ENCODE assay signal across 1 cellular context in genomic region chr6:157527471-157527907, GRCh38.
A peak's percentile ranks its signal among the peaks of the same experiment; 100 is the strongest.
TF ChIP-seq lines count a peak whose summit lies in the region.

No MANE protein-coding gene starts in this region.

TF ChIP-seq in K562, 482 proteins besides CTCF, POLR2A, EP300 and RAD21 (continued from another document):
- TF ChIP-seq CREB5 (CRISPR knock-in tag; IDR thresholded peaks at IDR 0.05): no peak
- no peak for TF ChIP-seq RBFOX2 (IDR thresholded peaks at IDR 0.05; ENCODE audit: low read depth, low read length)
- no peak for TF ChIP-seq ZNF143 (CRISPR knock-in tag; IDR thresholded peaks at IDR 0.05)
- no peak for TF ChIP-seq ATF1 (CRISPR knock-in tag; IDR thresholded peaks at IDR 0.05)
- 0 out of 2 replicates have a peak, but pooled peaks have one; percentile 27 for TF ChIP-seq ATF1 (tag; IDR thresholded peaks at IDR 0.05)
- TF ChIP-seq NCOA6 (IDR thresholded peaks at IDR 0.05): no peak
- TF ChIP-seq TAF1 (IDR thresholded peaks at IDR 0.05; ENCODE audit: control insufficient read depth, extremely low read depth, insufficient read depth, low read length, severe bottlenecking): no peak
- TF ChIP-seq NCOA4 (IDR thresholded peaks at IDR 0.05; ENCODE audit: partially characterized antibody): no peak
- TF ChIP-seq SOX6 (IDR thresholded peaks at IDR 0.05): peak; percentile 47; the same call in 1 of the 2 replicates
- TF ChIP-seq BMI1 (IDR thresholded peaks at IDR 0.05; ENCODE audit: low read length): no peak
- no peak for TF ChIP-seq CREB3 (tag; conservative IDR thresholded peaks at IDR 0.05; ENCODE audit: low read depth)
- peak; percentile 39 for TF ChIP-seq EP400 (IDR thresholded peaks at IDR 0.05)
- TF ChIP-seq ZNF175 (CRISPR knock-in tag; IDR thresholded peaks at IDR 0.05; ENCODE audit: low read depth): peak; percentile 59; the same call in 1 of the 2 replicates
- TF ChIP-seq E2F4 (CRISPR knock-in tag; IDR thresholded peaks at IDR 0.05; ENCODE audit: low read depth): no peak
- TF ChIP-seq PHB2 (IDR thresholded peaks at IDR 0.05; ENCODE audit: low read depth): no peak
- TF ChIP-seq FOXJ3 (CRISPR knock-in tag; IDR thresholded peaks at IDR 0.05): no peak
- peak in 1 of 2 experiments; percentile 11; a peak in 1 of 4 replicates for TF ChIP-seq MAZ (CRISPR knock-in tag; conservative IDR thresholded peaks at IDR 0.05 in 1 of 2, IDR thresholded peaks at IDR 0.05 in 1 of 2)
- TF ChIP-seq KAT8 (IDR thresholded peaks at IDR 0.05; ENCODE audit: low read depth): no peak
- no peak for TF ChIP-seq CBX2 (IDR thresholded peaks at IDR 0.05; ENCODE audit: insufficient read depth, low read length, poor library complexity, severe bottlenecking)
- no peak for TF ChIP-seq TFAP4 (CRISPR knock-in tag; IDR thresholded peaks at IDR 0.05; ENCODE audit: borderline replicate concordance)
- TF ChIP-seq HLTF (IDR thresholded peaks at IDR 0.05): no peak
- no peak for TF ChIP-seq POLR3A (IDR thresholded peaks at IDR 0.05; ENCODE audit: borderline replicate concordance, extremely low read depth, insufficient read depth, insufficient read length)
- TF ChIP-seq ARNT (IDR thresholded peaks at IDR 0.05): 0 out of 4 replicates have a peak, but pooled peaks of 1 of the 2 experiments have one; percentile 27
- 0 out of 2 replicates have a peak, but pooled peaks have one; percentile 15 for TF ChIP-seq DDX20 (tag; IDR thresholded peaks at IDR 0.05; ENCODE audit: low read depth)
- TF ChIP-seq ZZZ3 (IDR thresholded peaks at IDR 0.05): no peak
- no peak for TF ChIP-seq NR4A1 (CRISPR knock-in tag; IDR thresholded peaks at IDR 0.05)
- TF ChIP-seq NR4A1 (tag; IDR thresholded peaks at IDR 0.05): 0 out of 2 replicates have a peak, but pooled peaks have one; percentile 20
- 0 out of 2 replicates have a peak, but pooled peaks have one; percentile 14 for TF ChIP-seq DEAF1 (CRISPR knock-in tag; IDR thresholded peaks at IDR 0.05)
- no peak for TF ChIP-seq E2F3 (CRISPR knock-in tag; IDR thresholded peaks at IDR 0.05)
- TF ChIP-seq TOE1 (IDR thresholded peaks at IDR 0.05; ENCODE audit: borderline replicate concordance): peak; percentile 77; the same call in 1 of the 2 replicates
- no peak for TF ChIP-seq TOE1 (CRISPR knock-in tag; IDR thresholded peaks at IDR 0.05; ENCODE audit: borderline replicate concordance, low read depth)
- TF ChIP-seq PML (IDR thresholded peaks at IDR 0.05; ENCODE audit: low read length): no peak
- TF ChIP-seq LEF1 (IDR thresholded peaks at IDR 0.05): 0 out of 2 replicates have a peak, but pooled peaks have one; percentile 16
- no peak for TF ChIP-seq BCLAF1 (IDR thresholded peaks at IDR 0.05; ENCODE audit: borderline replicate concordance in 1 of 2, control insufficient read depth in 1 of 2, low read depth in 2 of 2, low read length in 1 of 2)
- no peak for TF ChIP-seq HDAC2 (IDR thresholded peaks at IDR 0.05)
- no peak for TF ChIP-seq GABPA (tag; conservative IDR thresholded peaks at IDR 0.05; ENCODE audit: low read depth)
- 0 out of 2 replicates have a peak, but pooled peaks have one; percentile 43 for TF ChIP-seq ZNF766 (CRISPR knock-in tag; conservative IDR thresholded peaks at IDR 0.05)
- TF ChIP-seq BHLHE40 (IDR thresholded peaks at IDR 0.05; ENCODE audit: low read length): no peak
- TF ChIP-seq RFX5 (IDR thresholded peaks at IDR 0.05; ENCODE audit: low read depth, low read length): no peak
- TF ChIP-seq MITF (IDR thresholded peaks at IDR 0.05): no peak
- TF ChIP-seq CTBP1 (IDR thresholded peaks at IDR 0.05; ENCODE audit: borderline replicate concordance): 0 out of 2 replicates have a peak, but pooled peaks have one; percentile 16
- no peak for TF ChIP-seq HNRNPL (IDR thresholded peaks at IDR 0.05; ENCODE audit: low read depth, low read length)
- no peak for TF ChIP-seq ZFX (CRISPR knock-in tag; IDR thresholded peaks at IDR 0.05)
